ENCODE assay signal across 17 cellular contexts in the genomic region with DNA sequence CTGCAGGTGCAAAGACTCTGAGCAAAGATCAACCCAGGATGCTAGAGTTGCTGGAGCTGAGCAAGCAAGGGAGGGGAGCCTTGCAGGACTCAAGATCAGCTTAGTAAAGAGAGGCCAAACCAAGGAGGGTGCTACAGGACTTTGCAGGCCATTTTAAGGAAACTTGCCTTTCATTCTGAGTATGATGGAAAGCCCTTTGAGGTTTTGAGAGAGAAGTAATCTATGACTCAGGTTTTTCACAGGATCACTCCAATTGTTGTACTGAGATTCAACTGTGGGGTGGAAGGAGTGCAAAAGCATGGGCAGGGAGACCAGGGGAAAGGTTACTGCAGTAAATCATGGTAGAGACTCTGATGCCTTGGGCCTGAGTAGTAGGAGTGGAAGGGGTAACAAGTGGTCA.
DNase-seq lines count a peak whose midpoint lies in the region; ATAC-seq and TF ChIP-seq lines count a peak whose summit lies in the region.
"Had no signal": no experiment of that assay in that cellular context is flagged by ENCODE, and none has a peak within 500 bp of the region (broad histone marks: within the 10 kb centered on the region; RNA-seq: fewer than 3 reads in every experiment).

No MANE protein-coding gene starts in this region.

- no peaks in the 10 kb centered on the region for H3K36me3 ChIP-seq in lower lobe of right lung

- intact Hi-C loops in lower lobe of right lung (cut with DNase I), result no loop called here

- H3K4me3 ChIP-seq in lower lobe of right lung, result no peak overlapping the region

- no peaks in the 10 kb centered on the region for H3K9me3 ChIP-seq in lower lobe of right lung

- H3K4me1 ChIP-seq in lower lobe of right lung, result no peaks in the 10 kb centered on the region

- DNase-seq in HT1080 (ENCODE audit: low read depth) (peak; percentile 11), DMS53 treated with DMSO at 0.1 percent for 48 hours (lab: John Stamatoyannopoulos, UW; ENCODE audit: unreplicated experiment) (no peak), lower lobe of right lung (no peak)
- no peak for DNase-seq in stimulated activated CD4-positive, alpha-beta T cell treated with anti-CD3 and anti-CD28 coated beads, Interleukin-15, amount 100 ng/mL, for 24 hours
- no peak for DNase-seq in activated naive CD4-positive, alpha-beta T cell treated with anti-CD3 and anti-CD28 coated beads, Interleukin-2, amount 50 U/mL, for 16 hours
- DNase-seq: activated CD8-positive, alpha-beta T cell treated with anti-CD3 and anti-CD28 coated beads, Interleukin-2, amount 10 ng/mL, durations not matched to agents 7 days and 5 days; aorta; CD8-positive, alpha-beta memory T cell; EL; GOT3; left cardiac atrium; NCI-H1436; SW 1271 had no signal

- no peaks in the 10 kb centered on the region for H3K27me3 ChIP-seq in lower lobe of right lung (ENCODE audit: low read depth)

- TF ChIP-seq CTCF in lower lobe of right lung (IDR thresholded peaks at IDR 0.05), result no peak

- no peak overlapping the region for H3K27ac ChIP-seq in lower lobe of right lung

- peak; percentile 45 for ATAC-seq in GM18498 (IDR thresholded peaks at IDR 0.05; ENCODE audit: unreplicated experiment)
- peak; percentile 75 for ATAC-seq in GM19351 (IDR thresholded peaks at IDR 0.05; ENCODE audit: unreplicated experiment)
- ATAC-seq in HG02852 (IDR thresholded peaks at IDR 0.05; ENCODE audit: unreplicated experiment), result peak; percentile 76
- ATAC-seq in lower lobe of right lung, result no peak
- ATAC-seq: activated CD8-positive, alpha-beta T cell treated with anti-CD3 and anti-CD28 coated beads, Interleukin-2, amount 10 ng/mL, durations not matched to agents 7 days and 5 days; activated T-helper 17 cell treated with anti-CD3 and anti-CD28 coated beads, Interleukin-2, amount 50 U/mL, for 72 hours; left cardiac atrium had no signal

Comparison
In these comparisons a context has a peak if more than half of its experiments do, and no peak if none do; other contexts are left out.
1. ATAC-seq: peak in GM18498 (single experiment), GM19351 (single experiment) and HG02852 (single experiment); none in lower lobe of right lung (0 of 2).